ENCODE assay signal across 1 cellular context in the genomic region with DNA sequence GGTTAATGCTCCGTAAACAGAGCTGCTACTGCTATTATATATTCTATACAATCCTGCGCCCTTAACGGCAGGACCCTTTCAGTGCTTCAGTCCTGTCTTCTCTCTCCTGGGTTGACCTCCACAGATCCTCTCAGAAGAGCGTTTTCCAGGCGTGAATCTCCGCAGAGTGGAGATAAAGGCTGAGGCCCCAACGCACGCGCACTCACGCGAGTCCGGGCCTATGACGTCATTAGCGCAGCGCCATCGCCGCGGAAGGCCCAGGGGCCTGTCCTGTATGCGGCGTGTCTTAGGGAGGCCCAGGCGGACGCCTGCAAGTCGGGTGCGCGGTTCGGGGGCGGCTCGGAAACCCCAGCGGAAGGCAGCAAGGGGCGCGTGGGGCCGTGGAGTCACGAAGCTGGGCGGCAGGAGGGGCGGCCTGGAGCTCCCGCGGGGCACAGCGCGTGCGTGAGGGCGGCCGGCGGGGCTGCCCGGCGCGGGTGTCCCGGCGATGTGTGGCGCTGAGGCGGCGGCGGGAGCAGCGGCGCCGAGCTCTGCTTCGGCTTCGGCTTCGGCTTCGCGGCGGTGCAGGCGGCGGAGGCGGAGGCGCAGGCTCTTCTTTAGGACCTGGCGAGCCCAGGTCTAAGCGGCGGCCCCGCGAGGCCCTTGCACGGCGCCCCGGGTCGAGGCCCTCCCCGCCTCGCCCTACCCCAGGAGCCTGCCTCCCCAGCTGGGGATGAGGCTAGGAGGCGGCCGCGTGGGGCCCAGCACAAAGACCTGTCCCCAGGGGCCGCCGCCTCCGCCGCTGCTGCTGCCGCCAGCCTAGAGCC.
A peak's percentile ranks its signal among the peaks of the same experiment; 100 is the strongest.
TF ChIP-seq lines count a peak whose summit lies in the region.

A gene with protein sequence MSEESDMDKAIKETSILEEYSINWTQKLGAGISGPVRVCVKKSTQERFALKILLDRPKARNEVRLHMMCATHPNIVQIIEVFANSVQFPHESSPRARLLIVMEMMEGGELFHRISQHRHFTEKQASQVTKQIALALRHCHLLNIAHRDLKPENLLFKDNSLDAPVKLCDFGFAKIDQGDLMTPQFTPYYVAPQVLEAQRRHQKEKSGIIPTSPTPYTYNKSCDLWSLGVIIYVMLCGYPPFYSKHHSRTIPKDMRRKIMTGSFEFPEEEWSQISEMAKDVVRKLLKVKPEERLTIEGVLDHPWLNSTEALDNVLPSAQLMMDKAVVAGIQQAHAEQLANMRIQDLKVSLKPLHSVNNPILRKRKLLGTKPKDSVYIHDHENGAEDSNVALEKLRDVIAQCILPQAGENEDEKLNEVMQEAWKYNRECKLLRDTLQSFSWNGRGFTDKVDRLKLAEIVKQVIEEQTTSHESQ (plus strand): TSS at position 479 of the 806 bp plus-strand sequence. CDS start 506 bp downstream, outside the sequence.

TF ChIP-seq in WTC11, 78 proteins besides CTCF, POLR2A, EP300 and RAD21 (continued from another document):
- TF ChIP-seq, protein P1, sequence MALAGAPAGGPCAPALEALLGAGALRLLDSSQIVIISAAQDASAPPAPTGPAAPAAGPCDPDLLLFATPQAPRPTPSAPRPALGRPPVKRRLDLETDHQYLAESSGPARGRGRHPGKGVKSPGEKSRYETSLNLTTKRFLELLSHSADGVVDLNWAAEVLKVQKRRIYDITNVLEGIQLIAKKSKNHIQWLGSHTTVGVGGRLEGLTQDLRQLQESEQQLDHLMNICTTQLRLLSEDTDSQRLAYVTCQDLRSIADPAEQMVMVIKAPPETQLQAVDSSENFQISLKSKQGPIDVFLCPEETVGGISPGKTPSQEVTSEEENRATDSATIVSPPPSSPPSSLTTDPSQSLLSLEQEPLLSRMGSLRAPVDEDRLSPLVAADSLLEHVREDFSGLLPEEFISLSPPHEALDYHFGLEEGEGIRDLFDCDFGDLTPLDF (CRISPR knock-in tag; IDR thresholded peaks at IDR 0.05) = no peak
- no peak for TF ChIP-seq ELF4 (CRISPR knock-in tag; IDR thresholded peaks at IDR 0.05; ENCODE audit: low read depth)
- TF ChIP-seq NFATC4 (CRISPR knock-in tag; IDR thresholded peaks at IDR 0.05) = no peak
- TF ChIP-seq FOXP1 (CRISPR knock-in tag; IDR thresholded peaks at IDR 0.05; ENCODE audit: borderline replicate concordance) = peak; percentile 54; the same call in 1 of the 2 replicates
- TF ChIP-seq ZNF121 (CRISPR knock-in tag; IDR thresholded peaks at IDR 0.05) = no peak
- no peak for TF ChIP-seq OVOL2 (CRISPR knock-in tag; IDR thresholded peaks at IDR 0.05; ENCODE audit: borderline replicate concordance)
- no peak for TF ChIP-seq ZNF219 (CRISPR knock-in tag; IDR thresholded peaks at IDR 0.05; ENCODE audit: borderline replicate concordance)
- TF ChIP-seq, protein P2, sequence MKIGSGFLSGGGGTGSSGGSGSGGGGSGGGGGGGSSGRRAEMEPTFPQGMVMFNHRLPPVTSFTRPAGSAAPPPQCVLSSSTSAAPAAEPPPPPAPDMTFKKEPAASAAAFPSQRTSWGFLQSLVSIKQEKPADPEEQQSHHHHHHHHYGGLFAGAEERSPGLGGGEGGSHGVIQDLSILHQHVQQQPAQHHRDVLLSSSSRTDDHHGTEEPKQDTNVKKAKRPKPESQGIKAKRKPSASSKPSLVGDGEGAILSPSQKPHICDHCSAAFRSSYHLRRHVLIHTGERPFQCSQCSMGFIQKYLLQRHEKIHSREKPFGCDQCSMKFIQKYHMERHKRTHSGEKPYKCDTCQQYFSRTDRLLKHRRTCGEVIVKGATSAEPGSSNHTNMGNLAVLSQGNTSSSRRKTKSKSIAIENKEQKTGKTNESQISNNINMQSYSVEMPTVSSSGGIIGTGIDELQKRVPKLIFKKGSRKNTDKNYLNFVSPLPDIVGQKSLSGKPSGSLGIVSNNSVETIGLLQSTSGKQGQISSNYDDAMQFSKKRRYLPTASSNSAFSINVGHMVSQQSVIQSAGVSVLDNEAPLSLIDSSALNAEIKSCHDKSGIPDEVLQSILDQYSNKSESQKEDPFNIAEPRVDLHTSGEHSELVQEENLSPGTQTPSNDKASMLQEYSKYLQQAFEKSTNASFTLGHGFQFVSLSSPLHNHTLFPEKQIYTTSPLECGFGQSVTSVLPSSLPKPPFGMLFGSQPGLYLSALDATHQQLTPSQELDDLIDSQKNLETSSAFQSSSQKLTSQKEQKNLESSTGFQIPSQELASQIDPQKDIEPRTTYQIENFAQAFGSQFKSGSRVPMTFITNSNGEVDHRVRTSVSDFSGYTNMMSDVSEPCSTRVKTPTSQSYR (CRISPR knock-in tag; IDR thresholded peaks at IDR 0.05) = no peak
- TF ChIP-seq, protein P3, sequence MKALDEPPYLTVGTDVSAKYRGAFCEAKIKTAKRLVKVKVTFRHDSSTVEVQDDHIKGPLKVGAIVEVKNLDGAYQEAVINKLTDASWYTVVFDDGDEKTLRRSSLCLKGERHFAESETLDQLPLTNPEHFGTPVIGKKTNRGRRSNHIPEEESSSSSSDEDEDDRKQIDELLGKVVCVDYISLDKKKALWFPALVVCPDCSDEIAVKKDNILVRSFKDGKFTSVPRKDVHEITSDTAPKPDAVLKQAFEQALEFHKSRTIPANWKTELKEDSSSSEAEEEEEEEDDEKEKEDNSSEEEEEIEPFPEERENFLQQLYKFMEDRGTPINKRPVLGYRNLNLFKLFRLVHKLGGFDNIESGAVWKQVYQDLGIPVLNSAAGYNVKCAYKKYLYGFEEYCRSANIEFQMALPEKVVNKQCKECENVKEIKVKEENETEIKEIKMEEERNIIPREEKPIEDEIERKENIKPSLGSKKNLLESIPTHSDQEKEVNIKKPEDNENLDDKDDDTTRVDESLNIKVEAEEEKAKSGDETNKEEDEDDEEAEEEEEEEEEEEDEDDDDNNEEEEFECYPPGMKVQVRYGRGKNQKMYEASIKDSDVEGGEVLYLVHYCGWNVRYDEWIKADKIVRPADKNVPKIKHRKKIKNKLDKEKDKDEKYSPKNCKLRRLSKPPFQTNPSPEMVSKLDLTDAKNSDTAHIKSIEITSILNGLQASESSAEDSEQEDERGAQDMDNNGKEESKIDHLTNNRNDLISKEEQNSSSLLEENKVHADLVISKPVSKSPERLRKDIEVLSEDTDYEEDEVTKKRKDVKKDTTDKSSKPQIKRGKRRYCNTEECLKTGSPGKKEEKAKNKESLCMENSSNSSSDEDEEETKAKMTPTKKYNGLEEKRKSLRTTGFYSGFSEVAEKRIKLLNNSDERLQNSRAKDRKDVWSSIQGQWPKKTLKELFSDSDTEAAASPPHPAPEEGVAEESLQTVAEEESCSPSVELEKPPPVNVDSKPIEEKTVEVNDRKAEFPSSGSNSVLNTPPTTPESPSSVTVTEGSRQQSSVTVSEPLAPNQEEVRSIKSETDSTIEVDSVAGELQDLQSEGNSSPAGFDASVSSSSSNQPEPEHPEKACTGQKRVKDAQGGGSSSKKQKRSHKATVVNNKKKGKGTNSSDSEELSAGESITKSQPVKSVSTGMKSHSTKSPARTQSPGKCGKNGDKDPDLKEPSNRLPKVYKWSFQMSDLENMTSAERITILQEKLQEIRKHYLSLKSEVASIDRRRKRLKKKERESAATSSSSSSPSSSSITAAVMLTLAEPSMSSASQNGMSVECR (CRISPR knock-in tag; IDR thresholded peaks at IDR 0.05; ENCODE audit: borderline replicate concordance) = no peak
- peak; percentile 24 for TF ChIP-seq GABPB1 (CRISPR knock-in tag; IDR thresholded peaks at IDR 0.05)
